22 cellular contexts compared by ENCODE assay signal in the genomic region with DNA sequence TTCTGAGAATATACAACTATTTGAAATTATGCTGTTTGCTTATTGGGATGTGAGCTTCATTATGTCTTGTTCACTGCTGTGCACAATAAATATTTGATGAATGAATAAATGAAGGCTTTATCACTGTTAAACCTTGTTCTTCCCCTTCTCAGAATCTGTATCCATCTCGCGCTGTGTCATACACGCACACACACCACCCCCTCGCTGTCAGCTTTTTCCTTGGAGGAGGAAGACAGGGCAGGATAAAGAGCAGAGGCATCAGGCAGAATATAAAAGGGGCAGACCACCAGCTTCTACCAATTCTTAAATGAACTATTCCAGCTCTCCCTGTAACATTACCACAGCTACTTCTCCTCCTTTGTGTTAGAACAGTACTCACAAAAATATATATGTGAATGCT.
DNase-seq lines count a peak whose midpoint lies in the region; ATAC-seq and TF ChIP-seq lines count a peak whose summit lies in the region.
"Had no signal": no experiment of that assay in that cellular context is flagged by ENCODE, and none has a peak within 500 bp of the region (broad histone marks: within the 10 kb centered on the region; RNA-seq: fewer than 3 reads in every experiment).

No MANE protein-coding gene starts in this region.

- H3K27me3 Mint-ChIP-seq in CD4-positive, alpha-beta T cell, result no peaks in the 10 kb centered on the region
- no peaks in the 10 kb centered on the region for H3K27me3 Mint-ChIP-seq in activated T-helper 2 cell treated with anti-CD3 and anti-CD28 coated beads, Interferon-gamma antibody, Interleukin-2, Interleukin-4, amounts not matched to agents 10 μg/mL and 5 μg/mL and 100 μg/mL, durations not matched to agents 14 hours and 24 hours and 36 hours (ENCODE audit: low read depth)
- H3K27me3 Mint-ChIP-seq in natural killer cell (ENCODE audit: low read depth in 2 of 2), result no peaks in the 10 kb centered on the region
- H3K27me3 Mint-ChIP-seq: CD8-positive, alpha-beta memory T cell had no signal

- CTCF ChIA-PET in SK-N-SH (lab: Yijun Ruan, JAX), result no interaction called here
- CTCF ChIA-PET in CD4-positive, alpha-beta T cell (lab: Charles Lee), result interaction anchor here (1.3 to 2.6 kb wide), 2 partner anchors 18 to 87 kb away, joined by 3 to 7 read pairs; no protein-coding TSS in a partner anchor

- H3K9ac ChIP-seq in SK-N-SH, result no peak overlapping the region
- H3K9ac ChIP-seq: GM23248 had no signal

- H3K36me3 Mint-ChIP-seq in CD4-positive, alpha-beta T cell (ENCODE audit: low read depth), result peaks cover 81% of the 10 kb centered on the region
- H3K36me3 Mint-ChIP-seq in activated T-helper 2 cell treated with anti-CD3 and anti-CD28 coated beads, Interferon-gamma antibody, Interleukin-2, Interleukin-4, amounts not matched to agents 10 μg/mL and 5 μg/mL and 100 μg/mL, durations not matched to agents 14 hours and 24 hours and 36 hours (ENCODE audit: low read depth), result peaks cover 60% of the 10 kb centered on the region
- no peaks in the 10 kb centered on the region for H3K36me3 Mint-ChIP-seq in natural killer cell

- peak overlapping the region; percentile 29; the same call in 1 of the 2 replicates for H2AFZ ChIP-seq in SK-N-SH (ENCODE audit: low read depth)
- H2AFZ ChIP-seq: GM23248 had no signal

- POLR2A ChIA-PET in SK-N-SH (lab: Yijun Ruan, JAX), result no interaction called here
- POLR2A ChIA-PET in CD4-positive, alpha-beta T cell (lab: Charles Lee), result no interaction called here

- H3K9me3 ChIP-seq in SK-N-SH, result no peaks in the 10 kb centered on the region
- H3K9me3 ChIP-seq in CD4-positive, alpha-beta T cell (ENCODE audit: control insufficient read depth, low read length), result no peaks in the 10 kb centered on the region

- H3K27me3 ChIP-seq in SK-N-SH (ENCODE audit: insufficient read depth), result no peaks in the 10 kb centered on the region
- no peaks in the 10 kb centered on the region for H3K27me3 ChIP-seq in CD4-positive, alpha-beta T cell (ENCODE audit: control insufficient read depth, insufficient read depth, low read length)

- WGBS in SK-N-SH (ENCODE audit: low lambda C conversion rate), result 95% methylated on average over 4 of the region's 4 CpGs

- no peaks in the 10 kb centered on the region for H3K9me3 Mint-ChIP-seq in CD4-positive, alpha-beta T cell
- H3K9me3 Mint-ChIP-seq in activated T-helper 2 cell treated with anti-CD3 and anti-CD28 coated beads, Interferon-gamma antibody, Interleukin-2, Interleukin-4, amounts not matched to agents 10 μg/mL and 5 μg/mL and 100 μg/mL, durations not matched to agents 14 hours and 24 hours and 36 hours, result no peaks in the 10 kb centered on the region
- H3K9me3 Mint-ChIP-seq in natural killer cell, result no peaks in the 10 kb centered on the region
- H3K9me3 Mint-ChIP-seq: CD8-positive, alpha-beta memory T cell; IgD-negative memory B cell had no signal

- DNase-seq in SK-N-SH (no peak), natural killer cell (no peak), left cardiac atrium (no peak), HT-29 (ENCODE audit: low spot score) (no peak)
- DNase-seq in CD4-positive, alpha-beta T cell, result no peak
- DNase-seq in activated T-helper 2 cell treated with anti-CD3 and anti-CD28 coated beads, Interferon-gamma antibody, Interleukin-2, Interleukin-4, amounts not matched to agents 10 μg/mL and 5 μg/mL and 100 μg/mL, durations not matched to agents 14 hours and 24 hours and 36 hours (ENCODE audit: low spot score), result no peak
- DNase-seq: 8988T; CD8-positive, alpha-beta memory T cell; DMS79 treated with DMSO at 0.1 percent for 48 hours; GM23248; HCEC 1CT; Kasumi-1; NCI-H1105; NCI-H1694 treated with DMSO at 0.1 percent for 48 hours; NCI-H2107; NCI-H226; NCI-H524 treated with DMSO at 0.1 percent for 48 hours; NK-92 treated with Interleukin-12 subunit alpha and Interleukin-12 subunit beta, amount 100 ng/mL, for 24 hours; RPMI8226 had no signal

- no peak for TF ChIP-seq CTCF in SK-N-SH (IDR thresholded peaks at IDR 0.05)
- no peak for TF ChIP-seq CTCF in CD4-positive, alpha-beta T cell (IDR thresholded peaks at IDR 0.05)
- no peak for TF ChIP-seq CTCF in natural killer cell (IDR thresholded peaks at IDR 0.05)

- no peaks in the 10 kb centered on the region for H3F3A ChIP-seq in SK-N-SH (replicated peaks; ENCODE audit: insufficient read depth)

- no peaks in the 10 kb centered on the region for H4K20me1 ChIP-seq in SK-N-SH (ENCODE audit: insufficient read depth)

- H3K79me2 ChIP-seq in SK-N-SH (ENCODE audit: insufficient read depth), result no peaks in the 10 kb centered on the region

- H3K4me1 Mint-ChIP-seq in CD4-positive, alpha-beta T cell (ENCODE audit: low read depth), result peaks cover 47% of the 10 kb centered on the region
- peaks cover 20% of the 10 kb centered on the region for H3K4me1 Mint-ChIP-seq in activated T-helper 2 cell treated with anti-CD3 and anti-CD28 coated beads, Interferon-gamma antibody, Interleukin-2, Interleukin-4, amounts not matched to agents 10 μg/mL and 5 μg/mL and 100 μg/mL, durations not matched to agents 14 hours and 24 hours and 36 hours (ENCODE audit: low read depth)
- peaks cover 59 to 62% of the 10 kb centered on the region in 2 donors for H3K4me1 Mint-ChIP-seq in natural killer cell
- H3K4me1 Mint-ChIP-seq: IgD-negative memory B cell had no signal

- H3K9me2 ChIP-seq in SK-N-SH, result no peaks in the 10 kb centered on the region

- H3K4me3 Mint-ChIP-seq in CD4-positive, alpha-beta T cell, result no peak overlapping the region
- no peak overlapping the region for H3K4me3 Mint-ChIP-seq in activated T-helper 2 cell treated with anti-CD3 and anti-CD28 coated beads, Interferon-gamma antibody, Interleukin-2, Interleukin-4, amounts not matched to agents 10 μg/mL and 5 μg/mL and 100 μg/mL, durations not matched to agents 14 hours and 24 hours and 36 hours (ENCODE audit: low read depth)
- H3K4me3 Mint-ChIP-seq in natural killer cell, result peak overlapping the region; percentile 54
- H3K4me3 Mint-ChIP-seq: CD8-positive, alpha-beta memory T cell; IgD-negative memory B cell had no signal

- TF ChIP-seq RAD21 in SK-N-SH (IDR thresholded peaks at IDR 0.05; ENCODE audit: low read length), result no peak

- H3K27ac ChIP-seq in SK-N-SH (ENCODE audit: low read depth in 2 of 2, low read length in 1 of 2), result no peak overlapping the region
- H3K27ac ChIP-seq in CD4-positive, alpha-beta T cell (ENCODE audit: low read depth, low read length), result no peak overlapping the region
- H3K27ac ChIP-seq: GM23248 had no signal

- H3K4me2 ChIP-seq in SK-N-SH, result no peak overlapping the region

- TF ChIP-seq EP300 in SK-N-SH (IDR thresholded peaks at IDR 0.05; ENCODE audit: borderline replicate concordance in 1 of 2, low read depth in 1 of 2, low read length in 1 of 2), result no peak

- H3K36me3 ChIP-seq in SK-N-SH (replicated peaks in 1 of 2; ENCODE audit: control insufficient read depth in 1 of 2, insufficient read depth in 2 of 2, low read length in 1 of 2), result no peaks in the 10 kb centered on the region

- no peak overlapping the region for H3K4me3 ChIP-seq in SK-N-SH (ENCODE audit: low read depth in 2 of 2, low read length in 1 of 2)
- H3K4me3 ChIP-seq: GM23248 had no signal

- H3K27ac Mint-ChIP-seq in CD4-positive, alpha-beta T cell, result peak overlapping the region; percentile 73
- H3K27ac Mint-ChIP-seq in activated T-helper 2 cell treated with anti-CD3 and anti-CD28 coated beads, Interferon-gamma antibody, Interleukin-2, Interleukin-4, amounts not matched to agents 10 μg/mL and 5 μg/mL and 100 μg/mL, durations not matched to agents 14 hours and 24 hours and 36 hours, result peak overlapping the region; percentile 28
- peak overlapping the region; percentile 66 to 87 for H3K27ac Mint-ChIP-seq in natural killer cell
- H3K27ac Mint-ChIP-seq: IgD-negative memory B cell had no signal

- no peak for ATAC-seq in SK-N-SH treated with all-trans-retinoic acid at 6 μM for 48 hours
- no peak for ATAC-seq in CD4-positive, alpha-beta T cell (ENCODE audit: poor library complexity)
- no peak for ATAC-seq in natural killer cell
- no peak for ATAC-seq in left cardiac atrium
- no peak for ATAC-seq in HG03280 (IDR thresholded peaks at IDR 0.05; ENCODE audit: unreplicated experiment)

- peaks cover 0 to 2% of the 10 kb centered on the region in 2 experiments; a peak in 1 of 4 replicates for H3K4me1 ChIP-seq in SK-N-SH (ENCODE audit: control insufficient read depth in 1 of 2, insufficient read depth in 2 of 2, low read depth in 1 of 2, low read length in 1 of 2)

- intact Hi-C loops in CD4-positive, alpha-beta T cell (cut with DNase I, micrococcal nuclease), result no loop called here
- intact Hi-C loops in activated T-helper 2 cell treated with anti-CD3 and anti-CD28 coated beads, Interferon-gamma antibody, Interleukin-2, Interleukin-4, amounts not matched to agents 10 μg/mL and 5 μg/mL and 100 μg/mL, durations not matched to agents 14 hours and 24 hours and 36 hours (cut with micrococcal nuclease), result no loop called here
- intact Hi-C loops in natural killer cell (cut with micrococcal nuclease), result no loop called here
- intact Hi-C loops in left cardiac atrium (cut with DNase I), result no loop called here

TF ChIP-seq in SK-N-SH, 30 proteins besides CTCF, POLR2A, EP300 and RAD21:
- TF ChIP-seq, protein P1, sequence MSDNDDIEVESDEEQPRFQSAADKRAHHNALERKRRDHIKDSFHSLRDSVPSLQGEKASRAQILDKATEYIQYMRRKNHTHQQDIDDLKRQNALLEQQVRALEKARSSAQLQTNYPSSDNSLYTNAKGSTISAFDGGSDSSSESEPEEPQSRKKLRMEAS (IDR thresholded peaks at IDR 0.05; ENCODE audit: low read depth), result no peak
- TF ChIP-seq RFX5 (IDR thresholded peaks at IDR 0.05; ENCODE audit: low read length), result no peak
- no peak for TF ChIP-seq EZH2phosphoT487 (IDR thresholded peaks at IDR 0.05; ENCODE audit: borderline replicate concordance, low read depth)
- TF ChIP-seq SMC3 (IDR thresholded peaks at IDR 0.05; ENCODE audit: low read depth, low read length), result no peak
- TF ChIP-seq ELF1 (IDR thresholded peaks at IDR 0.05), result no peak
- no peak for TF ChIP-seq FOXJ3 (CRISPR knock-in tag; IDR thresholded peaks at IDR 0.05)

TF ChIP-seq in SK-N-SH treated with all-trans-retinoic acid at 6 μM for 48 hours, 23 proteins besides CTCF, POLR2A, EP300 and RAD21 (continues in another document):
- TF ChIP-seq TCF4 (CRISPR knock-in tag; IDR thresholded peaks at IDR 0.05; ENCODE audit: borderline replicate concordance), result no peak
- TF ChIP-seq ZNF8 (CRISPR knock-in tag; IDR thresholded peaks at IDR 0.05), result no peak
- no peak for TF ChIP-seq GLIS3 (CRISPR knock-in tag; IDR thresholded peaks at IDR 0.05)
- TF ChIP-seq, protein P2, sequence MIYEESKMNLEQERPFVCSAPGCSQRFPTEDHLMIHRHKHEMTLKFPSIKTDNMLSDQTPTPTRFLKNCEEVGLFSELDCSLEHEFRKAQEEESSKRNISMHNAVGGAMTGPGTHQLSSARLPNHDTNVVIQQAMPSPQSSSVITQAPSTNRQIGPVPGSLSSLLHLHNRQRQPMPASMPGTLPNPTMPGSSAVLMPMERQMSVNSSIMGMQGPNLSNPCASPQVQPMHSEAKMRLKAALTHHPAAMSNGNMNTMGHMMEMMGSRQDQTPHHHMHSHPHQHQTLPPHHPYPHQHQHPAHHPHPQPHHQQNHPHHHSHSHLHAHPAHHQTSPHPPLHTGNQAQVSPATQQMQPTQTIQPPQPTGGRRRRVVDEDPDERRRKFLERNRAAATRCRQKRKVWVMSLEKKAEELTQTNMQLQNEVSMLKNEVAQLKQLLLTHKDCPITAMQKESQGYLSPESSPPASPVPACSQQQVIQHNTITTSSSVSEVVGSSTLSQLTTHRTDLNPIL (CRISPR knock-in tag; IDR thresholded peaks at IDR 0.05; ENCODE audit: low read depth), result no peak
